In the genomic region with DNA sequence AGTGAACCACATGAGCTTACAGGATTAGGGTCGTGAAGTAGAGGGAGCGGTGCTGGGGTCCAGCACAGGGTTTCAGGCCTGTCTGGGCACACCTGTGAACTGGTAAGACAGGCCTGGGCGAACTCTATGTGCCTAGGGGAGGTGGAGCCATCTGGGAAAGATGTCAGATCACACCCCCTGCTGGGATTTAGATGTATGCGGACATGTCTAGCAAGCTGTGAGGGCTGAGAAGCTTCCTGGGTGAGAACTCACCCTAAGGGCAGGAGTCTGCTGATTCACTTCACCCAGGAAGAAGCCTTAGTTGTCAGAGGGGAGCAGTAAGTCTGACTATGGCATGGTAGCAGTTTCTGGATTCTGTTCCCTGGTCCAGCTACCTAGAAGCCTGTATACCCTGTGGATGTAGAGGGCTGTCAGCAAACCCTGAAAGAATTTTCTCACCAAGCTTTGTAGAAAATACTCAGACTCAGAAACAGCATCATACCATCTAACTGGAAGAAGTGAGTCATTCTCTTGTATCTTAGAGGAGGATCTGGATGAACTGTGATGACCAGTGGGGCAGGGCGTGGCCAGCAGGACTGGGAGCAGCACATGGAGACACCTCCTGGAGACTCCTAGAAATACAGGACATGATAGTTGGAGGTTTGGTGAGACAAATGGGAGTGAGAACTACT, we compare ENCODE assay signal across 8 cellular contexts. TPM values are rescaled to one million over a fixed set of nuclear protein-coding genes. Genes with fewer than 3 reads are reported as not detected.
A peak's percentile ranks its signal among the peaks of the same experiment; 100 is the strongest.
DNase-seq lines count a peak whose midpoint lies in the region; ATAC-seq and TF ChIP-seq lines count a peak whose summit lies in the region.

No MANE protein-coding gene starts in this region.

- no peak for ATAC-seq in HG03039 (IDR thresholded peaks at IDR 0.05; ENCODE audit: unreplicated experiment)

- H3K27ac Mint-ChIP-seq in activated naive CD4-positive, alpha-beta T cell treated with anti-CD3 and anti-CD28 coated beads for 36 hours = no peak overlapping the region
- H3K27ac Mint-ChIP-seq in glutamatergic neuron (ENCODE audit: unreplicated experiment) = peak overlapping the region; percentile 81

- peaks cover 6% of the 10 kb centered on the region for H3K4me1 Mint-ChIP-seq in activated naive CD4-positive, alpha-beta T cell treated with anti-CD3 and anti-CD28 coated beads for 36 hours (ENCODE audit: low read depth)
- H3K4me1 Mint-ChIP-seq in glutamatergic neuron (ENCODE audit: low read depth, unreplicated experiment) = peaks cover 3% of the 10 kb centered on the region

- CTCF ChIA-PET in activated naive CD4-positive, alpha-beta T cell treated with anti-CD3 and anti-CD28 coated beads for 36 hours (lab: Charles Lee) = interaction anchor here (1.1 to 1.9 kb wide), 3 partner anchors 19 to 263 kb away, joined by 3 to 5 read pairs (median 5); partner anchors contain the start of gene TRIM9

- H3K4me3 Mint-ChIP-seq in activated naive CD4-positive, alpha-beta T cell treated with anti-CD3 and anti-CD28 coated beads for 36 hours = no peak overlapping the region
- no peak overlapping the region for H3K4me3 Mint-ChIP-seq in glutamatergic neuron (ENCODE audit: unreplicated experiment)

- intact Hi-C loops in activated naive CD4-positive, alpha-beta T cell treated with anti-CD3 and anti-CD28 coated beads for 36 hours (cut with micrococcal nuclease) = loop anchor here (1.0 to 5.0 kb wide), 5 partner anchors 78 to 825 kb away; partner anchors contain the start of gene FRMD6

- H3K27me3 Mint-ChIP-seq in activated naive CD4-positive, alpha-beta T cell treated with anti-CD3 and anti-CD28 coated beads for 36 hours (ENCODE audit: low read depth) = no peaks in the 10 kb centered on the region
- H3K27me3 Mint-ChIP-seq in glutamatergic neuron (ENCODE audit: unreplicated experiment) = peaks cover 2% of the 10 kb centered on the region

- H3K27ac ChIP-seq in VCaP = no peak overlapping the region

- TF ChIP-seq CTCF in VCaP (conservative IDR thresholded peaks at IDR 0.05) (peak; percentile 57), glutamatergic neuron (IDR thresholded peaks at IDR 0.05; ENCODE audit: partially characterized antibody, unreplicated experiment) (peak; percentile 20), GM13977 (IDR thresholded peaks at IDR 0.05; ENCODE audit: extremely low read depth, insufficient read depth, missing control alignments) (no peak)

- H3K9me3 Mint-ChIP-seq in activated naive CD4-positive, alpha-beta T cell treated with anti-CD3 and anti-CD28 coated beads for 36 hours = no peaks in the 10 kb centered on the region
- peaks cover 4% of the 10 kb centered on the region for H3K9me3 Mint-ChIP-seq in glutamatergic neuron (ENCODE audit: unreplicated experiment)

- DNase-seq in activated naive CD4-positive, alpha-beta T cell treated with anti-CD3 and anti-CD28 coated beads for 36 hours = peak; percentile 62
- no peak for DNase-seq in activated naive CD4-positive, alpha-beta T cell (lab: John Stamatoyannopoulos, UW)
- DNase-seq in NCI-H1694 treated with DMSO at 0.1 percent for 48 hours (lab: John Stamatoyannopoulos, UW) (peak; percentile 48), glutamatergic neuron (peak; percentile 69), retina (peak; percentile 43), GM13977 (ENCODE audit: low spot score) (no peak)

- in situ Hi-C loops in GM13977 (cut with MboI; ENCODE audit: low pct_unique_long_range_greater_than_20kb, low sequenced_read_pairs, unreplicated experiment) = no loop called here

- H3K36me3 Mint-ChIP-seq in activated naive CD4-positive, alpha-beta T cell treated with anti-CD3 and anti-CD28 coated beads for 36 hours (ENCODE audit: low read depth) = no peaks in the 10 kb centered on the region
- H3K36me3 Mint-ChIP-seq in glutamatergic neuron (ENCODE audit: unreplicated experiment) = no peaks in the 10 kb centered on the region

RNA-seq across cellular contexts. Expression of gene PYGL, which starts 11.2 kb away (rescaled TPM):
- total RNA-seq in activated naive CD4-positive, alpha-beta T cell treated with anti-CD3 and anti-CD28 coated beads for 36 hours = under 1 TPM; 0.37 to 0.38 TPM
- 1.2 TPM for total RNA-seq in glutamatergic neuron (ENCODE audit: unreplicated experiment)

Comparison
In these comparisons a context has a peak if more than half of its experiments do, and no peak if none do; other contexts are left out.
1. DNase-seq: peak in activated naive CD4-positive, alpha-beta T cell treated with anti-CD3 and anti-CD28 coated beads for 36 hours (single experiment), NCI-H1694 treated with DMSO at 0.1 percent for 48 hours (single experiment), glutamatergic neuron (single experiment) and retina (single experiment); none in activated naive CD4-positive, alpha-beta T cell (0 of 4) and GM13977 (single experiment).